ENCODE assay signal across 8 cellular contexts in the genomic region with DNA sequence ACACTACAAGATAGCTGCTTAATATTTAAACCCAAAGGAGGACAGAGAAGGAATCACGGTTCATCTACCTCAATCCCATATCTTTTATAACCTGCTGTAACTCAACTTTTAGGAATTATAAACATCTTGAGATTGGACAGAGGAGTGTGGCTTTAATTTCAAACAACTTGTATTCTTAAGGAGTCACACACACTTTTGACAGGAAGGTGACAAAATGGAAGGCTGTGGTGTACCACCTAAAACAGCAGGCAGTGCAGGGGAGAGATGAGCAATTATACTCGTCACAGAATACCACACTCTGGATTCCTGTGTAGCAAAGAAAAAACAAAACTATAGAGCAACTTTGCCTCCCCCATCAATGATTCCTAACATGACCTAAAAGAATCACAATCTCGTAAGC.
DNase-seq lines count a peak whose midpoint lies in the region; ATAC-seq and TF ChIP-seq lines count a peak whose summit lies in the region.

No MANE protein-coding gene starts in this region.

- peak; percentile 70 for ATAC-seq in GM19372 (IDR thresholded peaks at IDR 0.05; ENCODE audit: low read depth, unreplicated experiment)
- ATAC-seq in HG03457 (IDR thresholded peaks at IDR 0.05; ENCODE audit: unreplicated experiment) = peak; percentile 78

- no peak overlapping the region for H3K4me3 ChIP-seq in astrocyte of the cerebellum (ENCODE audit: low read depth, low read length)

- in situ Hi-C loops in ACHN (cut with HindIII; ENCODE audit: low pct_ligation_motif_present, low pct_unique_long_range_greater_than_20kb, low sequenced_read_pairs) (no loop called here), astrocyte of the cerebellum (cut with HindIII; ENCODE audit: low sequenced_read_pairs) (no loop called here)

- TF ChIP-seq CTCF in astrocyte of the cerebellum (IDR thresholded peaks at IDR 0.05; ENCODE audit: low read depth, low read length, missing control alignments) = no peak

- DNase-seq in ACHN (peak; percentile 67), astrocyte of the cerebellum (ENCODE audit: low read depth) (peak; percentile 34), occipital lobe (lab: John Stamatoyannopoulos, UW) (no peak), D341Med (ENCODE audit: low spot score) (no peak), NCI-H2081 treated with DMSO at 0.1 percent for 48 hours (lab: John Stamatoyannopoulos, UW) (no peak), NCI-H146 (lab: John Stamatoyannopoulos, UW) (no peak)

Comparison
In these comparisons a context has a peak if more than half of its experiments do, and no peak if none do; other contexts are left out.
1. DNase-seq: peak in ACHN (single experiment) and astrocyte of the cerebellum (single experiment); none in occipital lobe (single experiment), D341Med (single experiment), NCI-H2081 treated with DMSO at 0.1 percent for 48 hours (single experiment) and NCI-H146 (single experiment).